Comparison of ENCODE assay signal across 13 cellular contexts in the genomic region with DNA sequence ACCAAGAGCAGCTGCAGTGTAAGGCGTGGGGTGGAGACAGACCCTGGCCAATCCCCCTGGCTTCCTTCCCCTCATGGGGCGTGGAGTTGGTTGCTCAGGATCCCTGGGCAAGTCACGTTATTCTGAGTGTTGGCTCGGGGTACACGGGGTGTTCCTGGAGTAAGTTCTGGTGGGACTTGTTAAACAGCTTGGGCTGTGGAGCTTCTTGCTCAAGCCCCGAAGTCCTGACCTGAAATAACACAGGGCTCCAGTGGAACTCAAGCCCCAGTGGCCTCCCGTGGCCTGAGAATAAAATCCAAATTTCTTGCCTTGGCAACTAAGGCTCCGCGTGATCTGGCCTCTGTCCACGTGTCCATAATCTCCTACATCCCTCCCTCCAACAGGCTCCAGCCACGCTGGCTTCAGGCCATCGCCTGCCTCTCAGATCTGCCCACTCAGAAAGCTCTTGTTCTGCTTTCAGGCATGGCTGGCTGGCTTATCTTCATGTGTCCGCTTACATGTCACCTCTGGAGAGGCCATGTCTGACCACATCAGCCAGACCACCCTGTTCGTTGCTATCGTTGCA. TPM values are rescaled to one million over a fixed set of nuclear protein-coding genes. Genes with fewer than 3 reads are reported as not detected.
DNase-seq lines count a peak whose midpoint lies in the region; ATAC-seq and TF ChIP-seq lines count a peak whose summit lies in the region.
"Had no signal": no experiment of that assay in that cellular context is flagged by ENCODE, and none has a peak within 500 bp of the region (broad histone marks: within the 10 kb centered on the region; RNA-seq: fewer than 3 reads in every experiment).

No MANE protein-coding gene starts in this region.

- H3K4me1 Mint-ChIP-seq in activated T-cell treated with anti-CD3 and anti-CD28 coated beads, Interleukin-2, amount 50 U/mL, for 4 hours (ENCODE audit: low read depth), result no peaks in the 10 kb centered on the region

- no peaks in the 10 kb centered on the region for H3K36me3 Mint-ChIP-seq in activated T-cell treated with anti-CD3 and anti-CD28 coated beads, Interleukin-2, amount 50 U/mL, for 4 hours (ENCODE audit: insufficient read depth)

- no peak overlapping the region for H3K4me3 ChIP-seq in adrenal gland
- no peak overlapping the region for H3K4me3 ChIP-seq in heart left ventricle
- no peak overlapping the region for H3K4me3 ChIP-seq in ovary
- H3K4me3 ChIP-seq: BLaER1 had no signal

- ATAC-seq in heart left ventricle (peak; percentile 86 to 92 (median 88)), HG02852 (IDR thresholded peaks at IDR 0.05; ENCODE audit: unreplicated experiment) (no peak), HG03460 (IDR thresholded peaks at IDR 0.05; ENCODE audit: unreplicated experiment) (no peak), GM18909 (IDR thresholded peaks at IDR 0.05; ENCODE audit: poor library complexity, unreplicated experiment) (no peak)
- no peak for ATAC-seq in activated T-cell treated with anti-CD3 and anti-CD28 coated beads, Interleukin-2, amount 50 U/mL, for 4 hours

- H3K27me3 Mint-ChIP-seq in activated T-cell treated with anti-CD3 and anti-CD28 coated beads, Interleukin-2, amount 50 U/mL, for 4 hours (ENCODE audit: low read depth), result peaks cover 6% of the 10 kb centered on the region

- H3K9me3 ChIP-seq in adrenal gland (replicated peaks in 1 of 3), result no peaks in the 10 kb centered on the region
- H3K9me3 ChIP-seq in heart left ventricle, result no peaks in the 10 kb centered on the region
- H3K9me3 ChIP-seq in ovary, result no peaks in the 10 kb centered on the region
- H3K9me3 ChIP-seq: BLaER1 had no signal

- TF ChIP-seq EP300 in ovary (IDR thresholded peaks at IDR 0.05), result no peak

- H3K4me3 Mint-ChIP-seq in activated T-cell treated with anti-CD3 and anti-CD28 coated beads, Interleukin-2, amount 50 U/mL, for 4 hours, result no peak overlapping the region

- no peaks in the 10 kb centered on the region for H3K27me3 ChIP-seq in adrenal gland
- no peaks in the 10 kb centered on the region for H3K27me3 ChIP-seq in heart left ventricle
- no peaks in the 10 kb centered on the region for H3K27me3 ChIP-seq in ovary
- H3K27me3 ChIP-seq: BLaER1 had no signal

- TF ChIP-seq CTCF in adrenal gland (IDR thresholded peaks at IDR 0.05), result no peak
- TF ChIP-seq CTCF in heart left ventricle (IDR thresholded peaks at IDR 0.05), result no peak
- TF ChIP-seq CTCF in ovary (IDR thresholded peaks at IDR 0.05), result no peak

- peak; percentile 63 for DNase-seq in AG08395 (ENCODE audit: low spot score)
- peak in 6 of 7 donors; percentile 41 to 83 (median 56) for DNase-seq in adrenal gland
- peak; percentile 68 to 89 (median 79) for DNase-seq in heart left ventricle
- peak; percentile 75 to 91 (median 82) for DNase-seq in ovary
- DNase-seq in activated T-cell treated with anti-CD3 and anti-CD28 coated beads, Interleukin-2, amount 50 U/mL, for 4 hours, result no peak
- DNase-seq: NCI-H2171 had no signal

- H3K36me3 ChIP-seq in adrenal gland (replicated peaks in 1 of 2), result no peaks in the 10 kb centered on the region
- no peaks in the 10 kb centered on the region for H3K36me3 ChIP-seq in heart left ventricle
- H3K36me3 ChIP-seq in ovary, result no peaks in the 10 kb centered on the region
- H3K36me3 ChIP-seq: BLaER1 had no signal

- intact Hi-C loops in adrenal gland (cut with DNase I) (no loop called here), heart left ventricle (cut with DNase I) (no loop called here), ovary (cut with DNase I) (no loop called here)

- H3K27ac ChIP-seq in adrenal gland (peak overlapping the region in 1 of 5 donors; percentile 22), heart left ventricle (peak overlapping the region in 7 of 12 donors; percentile 0 to 73 (median 33)), ovary (no peak overlapping the region)
- H3K27ac ChIP-seq: BLaER1, epithelial cell of prostate had no signal

- 63 to 70% (median 66%) methylated on average over 12 to 15 of the region's 15 CpGs for WGBS in adrenal gland, 4 donors
- 30 to 44% (median 35%) methylated on average over 15 of the region's 15 CpGs for WGBS in heart left ventricle, 4 donors
- WGBS in ovary, 3 donors, result 10 to 18% (median 11%) methylated on average over 15 of the region's 15 CpGs

- no peak for TF ChIP-seq POLR2A in adrenal gland (IDR thresholded peaks at IDR 0.05)
- TF ChIP-seq POLR2A in heart left ventricle (IDR thresholded peaks at IDR 0.05), result no peak
- TF ChIP-seq POLR2A in ovary (IDR thresholded peaks at IDR 0.05), result no peak

- H3K9me3 Mint-ChIP-seq in activated T-cell treated with anti-CD3 and anti-CD28 coated beads, Interleukin-2, amount 50 U/mL, for 4 hours, result no peaks in the 10 kb centered on the region

- H3K4me1 ChIP-seq in adrenal gland (replicated peaks in 1 of 2) (no peaks in the 10 kb centered on the region), heart left ventricle (peaks cover 0 to 11% (median 0%) of the 10 kb centered on the region in 12 donors), ovary (ENCODE audit: insufficient read depth) (peaks cover 5% of the 10 kb centered on the region)
- H3K4me1 ChIP-seq: BLaER1 had no signal

RNA-seq across cellular contexts. Expression of gene BCO1, which starts 49.3 kb away (rescaled TPM):
- total RNA-seq in adrenal gland, result not detected
- under 1 TPM in 1 of 3 donors, not detected in 2; 0.03 TPM for polyA plus RNA-seq in adrenal gland
- under 1 TPM in 2 of 9 donors, not detected in 7; 0.70 to 0.75 TPM for total RNA-seq in heart left ventricle
- polyA plus RNA-seq in heart left ventricle, result not detected
- total RNA-seq in ovary, result 1 to 10 TPM in 2 of 7 donors, under 1 TPM in 5; 0.45 to 2.5 (median 0.83) TPM
- 1 to 10 TPM; 1.0 to 1.1 TPM for polyA plus RNA-seq in ovary
- not detected for total RNA-seq in activated T-cell treated with anti-CD3 and anti-CD28 coated beads, Interleukin-2, amount 50 U/mL, for 4 hours
- total RNA-seq: T-helper 2 cell treated with Interferon-gamma antibody and Interleukin-4, amounts not matched to agents 100 ng/mL and 5 ng/mL, for 36 hours had no signal
- polyA plus RNA-seq: neural cell had no signal

Comparison
In these comparisons a context has a peak if more than half of its experiments do, and no peak if none do; other contexts are left out.
1. H3K27ac ChIP-seq: peak in heart left ventricle (7 of 12); none in ovary (0 of 2).
2. ATAC-seq: peak in heart left ventricle (4 of 4); none in HG02852 (single experiment), HG03460 (single experiment), activated T-cell treated with anti-CD3 and anti-CD28 coated beads, Interleukin-2, amount 50 U/mL, for 4 hours (0 of 2) and GM18909 (single experiment).